In genomic region chr20:3565851-3566250, GRCh38 we compare ENCODE assay signal across 25 cellular contexts.
"Had no signal": no experiment of that assay in that cellular context is flagged by ENCODE, and none has a peak within 500 bp of the region (broad histone marks: within the 10 kb centered on the region; RNA-seq: fewer than 3 reads in every experiment).

No MANE protein-coding gene starts in this region.

- H3K4me2 ChIP-seq: KMS-11 had no signal

- ATAC-seq: K562 had no signal

- H3K27ac Mint-ChIP-seq: IgD-negative memory B cell had no signal

- H3K9ac ChIP-seq: KMS-11 had no signal

- H3K9me3 Mint-ChIP-seq: IgD-negative memory B cell had no signal

- H3K4me3 Mint-ChIP-seq: IgD-negative memory B cell had no signal

- H3K9me3 ChIP-seq: SJSA1 had no signal

- H3K4me1 Mint-ChIP-seq: IgD-negative memory B cell had no signal

- H3K27me3 Mint-ChIP-seq: IgD-negative memory B cell had no signal

- H3K27ac ChIP-seq: HL-60, KMS-11, SJSA1, SK-N-MC had no signal

- H3K27me3 ChIP-seq: SJSA1 had no signal

- DNase-seq: Kasumi-1, MV-4-11, NCI-H1048, NCI-H1105 treated with DMSO at 0.1 percent for 48 hours, NCI-H1417 treated with DMSO at 0.1 percent for 48 hours, NCI-H146, NCI-H1694 treated with DMSO at 0.1 percent for 48 hours, NCI-H1930, NCI-H2081, NCI-H2107, NCI-H2227 treated with DMSO at 0.1 percent for 48 hours, NCI-H524, NCI-H69, NCI-H774, Right ventricle myocardium superior, RPMI8226, SIG-M5, SW 1271, T-helper 1 cell had no signal

- H3K4me3 ChIP-seq: K562, SJSA1, SK-N-MC had no signal
